ENCODE assay signal across 7 cellular contexts in genomic region chr5:135560858-135561257, GRCh38. TPM values are rescaled to one million over a fixed set of nuclear protein-coding genes. Genes with fewer than 3 reads are reported as not detected.
A peak's percentile ranks its signal among the peaks of the same experiment; 100 is the strongest.
DNase-seq lines count a peak whose midpoint lies in the region; ATAC-seq and TF ChIP-seq lines count a peak whose summit lies in the region.

No MANE protein-coding gene starts in this region.

- no peak overlapping the region for H2BK12ac ChIP-seq in H9 (ENCODE audit: insufficient read length, low read depth, low read length)

- H2BK15ac ChIP-seq in H9 (ENCODE audit: low read depth, low read length) = no peak overlapping the region

- no peak overlapping the region for H2AFZ ChIP-seq in H9 (ENCODE audit: low read length)

- H2BK120ac ChIP-seq in H9 (ENCODE audit: low read depth, low read length, poor library complexity, severe bottlenecking) = no peak overlapping the region

- H3K27ac ChIP-seq in H9 (ENCODE audit: insufficient read length, low read depth, low read length) = no peak overlapping the region
- H3K27ac ChIP-seq in heart left ventricle = no peak overlapping the region

- no peak overlapping the region for H3T11ph ChIP-seq in H9 (ENCODE audit: low read length)

- H3K4me1 Mint-ChIP-seq in H9 = peaks cover 23 to 32% of the 10 kb centered on the region in 2 experiments

- H3K4me3 Mint-ChIP-seq in H9 = no peak overlapping the region

- H4K20me1 ChIP-seq in H9 (ENCODE audit: control insufficient read depth, insufficient read depth, insufficient read length) = no peaks in the 10 kb centered on the region

- H3K4me3 ChIP-seq in GM12864 (ENCODE audit: low read depth, low read length) = no peak overlapping the region
- no peak overlapping the region for H3K4me3 ChIP-seq in MG63
- H3K4me3 ChIP-seq in heart left ventricle = no peak overlapping the region
- no peak overlapping the region for H3K4me3 ChIP-seq in retinal pigment epithelial cell (ENCODE audit: low read length)

- H4K8ac ChIP-seq in H9 (replicated peaks; ENCODE audit: insufficient read length, low read depth, low read length) = no peak overlapping the region

- H3K27me3 Mint-ChIP-seq in H9 (ENCODE audit: low read depth) = peaks cover 77% of the 10 kb centered on the region

- TF ChIP-seq POLR2A in heart left ventricle (IDR thresholded peaks at IDR 0.05) = no peak

- peak; percentile 53 to 92 (median 82) for ATAC-seq in heart left ventricle

- no peaks in the 10 kb centered on the region for H3K79me1 ChIP-seq in H9 (ENCODE audit: insufficient read depth, low read depth, low read length, poor library complexity, severe bottlenecking)

- WGBS in H9 (ENCODE audit: extremely low coverage, insufficient read length, low lambda C conversion rate) = no CpG with 5 or more reads among the region's 14 CpGs
- WGBS in heart left ventricle, 4 donors = 15 to 20% (median 16%) methylated on average over 14 of the region's 14 CpGs

- intact Hi-C loops in heart left ventricle (cut with DNase I) = loop anchor here (1.0 to 10.0 kb wide), 8 partner anchors 164 to 654 kb away; no protein-coding TSS in a partner anchor

- H3K14ac ChIP-seq in H9 (ENCODE audit: insufficient read depth, low read length) = no peak overlapping the region

- no peaks in the 10 kb centered on the region; the same call in 1 of the 2 replicates for H3K27me3 ChIP-seq in H9 (ENCODE audit: insufficient read depth, low read length)
- peaks cover 10% of the 10 kb centered on the region for H3K27me3 ChIP-seq in MG63
- H3K27me3 ChIP-seq in heart left ventricle = peaks cover 0 to 43% (median 16%) of the 10 kb centered on the region in 9 donors

- no peak overlapping the region for H2AK5ac ChIP-seq in H9 (ENCODE audit: insufficient read length, low read length)

- H3K79me2 ChIP-seq in H9 (ENCODE audit: insufficient read depth, low read length) = no peaks in the 10 kb centered on the region

- H3K18ac ChIP-seq in H9 (ENCODE audit: insufficient read length, low read depth, low read length) = no peak overlapping the region

- H3K4me1 ChIP-seq in H9 (ENCODE audit: insufficient read depth, low read length) (peaks cover 10% of the 10 kb centered on the region; the same call in 1 of the 2 replicates), heart left ventricle (peaks cover 0 to 3% (median 0%) of the 10 kb centered on the region in 12 donors)

- H3K9me3 ChIP-seq in H9 (ENCODE audit: control insufficient read depth, low read depth, low read length) (no peaks in the 10 kb centered on the region), MG63 (no peaks in the 10 kb centered on the region; the same call in 1 of the 2 replicates), heart left ventricle (no peaks in the 10 kb centered on the region)

- no peaks in the 10 kb centered on the region for H3K36me3 Mint-ChIP-seq in H9 (ENCODE audit: insufficient read depth in 1 of 3, low read depth in 3 of 3)

- H4K5ac ChIP-seq in H9 (ENCODE audit: insufficient read length, low read depth, low read length) = no peak overlapping the region

- H3K23ac ChIP-seq in H9 (ENCODE audit: insufficient read length, low read depth, low read length) = no peak overlapping the region

- no peak overlapping the region for H2BK20ac ChIP-seq in H9 (ENCODE audit: low read depth, low read length, poor library complexity, severe bottlenecking)

- no peak overlapping the region for H3K4me2 ChIP-seq in H9 (ENCODE audit: insufficient read depth, insufficient read length, low read length)

- H3K9ac ChIP-seq in H9 (ENCODE audit: extremely low read depth, insufficient read length, low read length) = no peak overlapping the region

- no peak overlapping the region for H3K56ac ChIP-seq in H9 (ENCODE audit: insufficient read length, low read depth, low read length)

- in situ Hi-C loops in SK-MEL-5 (cut with HindIII; ENCODE audit: low pct_unique_long_range_greater_than_20kb, low sequenced_read_pairs) = loop anchor here (25.0 kb wide), 1 partner anchor 276 kb away; the partner anchor contains the start of gene SLC25A48

- H4K91ac ChIP-seq in H9 (ENCODE audit: insufficient read length, low read depth, low read length) = no peak overlapping the region

- no peak overlapping the region for H2BK5ac ChIP-seq in H9 (ENCODE audit: insufficient read length, low read length)

- no peaks in the 10 kb centered on the region for H3K9me3 Mint-ChIP-seq in H9

- peak overlapping the region in 1 of 3 experiments; percentile 19; a peak in 1 of 7 replicates for H3K27ac Mint-ChIP-seq in H9

- H3K23me2 ChIP-seq in H9 (ENCODE audit: insufficient read length, low read depth, low read length, poor library complexity, severe bottlenecking) = no peaks in the 10 kb centered on the region

- TF ChIP-seq CTCF in GM12864 (IDR thresholded peaks at IDR 0.05; ENCODE audit: low read depth, low read length, missing control alignments) (peak; percentile 85), H9 (conservative IDR thresholded peaks at IDR 0.05) (peak; percentile 93), heart left ventricle (IDR thresholded peaks at IDR 0.05) (peak; percentile 61 to 84 (median 80)), retinal pigment epithelial cell (conservative IDR thresholded peaks at IDR 0.05; ENCODE audit: low read depth, low read length) (peak; percentile 92)

- H3K36me3 ChIP-seq in MG63 (no peaks in the 10 kb centered on the region), heart left ventricle (no peaks in the 10 kb centered on the region)

- DNase-seq in GM12864 (ENCODE audit: low read depth) (peak; percentile 33), H9 (peak; percentile 87), MG63 (peak; percentile 81), SK-MEL-5 (ENCODE audit: low read depth, low spot score) (peak; percentile 82), heart left ventricle (peak; percentile 58 to 75 (median 67)), retinal pigment epithelial cell (ENCODE audit: low read depth) (no peak)
- peak; percentile 69 for DNase-seq in activated naive CD4-positive, alpha-beta T cell treated with anti-CD3 and anti-CD28 coated beads, Interleukin-2, amount 50 U/mL, for 16 hours

- no peak overlapping the region for H3K4ac ChIP-seq in H9 (ENCODE audit: low read depth, low read length)

RNA-seq across cellular contexts. Expression of gene CXCL14, which starts 17.9 kb away (rescaled TPM):
- total RNA-seq in H9 (2021) (1.1 TPM in 2 replicates), heart left ventricle (10 to 100 TPM in 1 of 9 donors, 1 to 10 TPM in 3, under 1 TPM in 5; 0.26 to 31.8 (median 0.90) TPM)
- total RNA-seq in MG63 (2014; rRNA removed; shearing (Covaris generic); ENCODE audit: low replicate concordance) = 0.76 TPM in 1 of 2 replicates, not detected in the other
- not detected in 2 replicates for total RNA-seq in SK-MEL-5 (2014; rRNA removed; shearing (Covaris generic))
- 0.08 TPM in 1 of 2 replicates, not detected in the other for polyA plus RNA-seq in SK-MEL-5 (2015; cell fraction: cytosol; rRNA removed)
- not detected in 2 replicates for polyA plus RNA-seq in SK-MEL-5 (2015; cell fraction: nucleus; rRNA removed)
- polyA plus RNA-seq in heart left ventricle = under 1 TPM; 0.22 to 0.69 TPM

RNA-seq across cellular contexts. Expression of gene NEUROG1, which starts 25.1 kb away (rescaled TPM):
- total RNA-seq in H9 (2021) (not detected in 2 replicates), heart left ventricle (not detected)
- not detected in 2 replicates for total RNA-seq in MG63 (2014; rRNA removed; shearing (Covaris generic); ENCODE audit: low replicate concordance)
- total RNA-seq in SK-MEL-5 (2014; rRNA removed; shearing (Covaris generic)) = not detected in 2 replicates
- not detected in 2 replicates for polyA plus RNA-seq in SK-MEL-5 (2015; cell fraction: cytosol; rRNA removed)
- polyA plus RNA-seq in SK-MEL-5 (2015; cell fraction: nucleus; rRNA removed) = not detected in 2 replicates
- not detected for polyA plus RNA-seq in heart left ventricle
